In the genomic region with DNA sequence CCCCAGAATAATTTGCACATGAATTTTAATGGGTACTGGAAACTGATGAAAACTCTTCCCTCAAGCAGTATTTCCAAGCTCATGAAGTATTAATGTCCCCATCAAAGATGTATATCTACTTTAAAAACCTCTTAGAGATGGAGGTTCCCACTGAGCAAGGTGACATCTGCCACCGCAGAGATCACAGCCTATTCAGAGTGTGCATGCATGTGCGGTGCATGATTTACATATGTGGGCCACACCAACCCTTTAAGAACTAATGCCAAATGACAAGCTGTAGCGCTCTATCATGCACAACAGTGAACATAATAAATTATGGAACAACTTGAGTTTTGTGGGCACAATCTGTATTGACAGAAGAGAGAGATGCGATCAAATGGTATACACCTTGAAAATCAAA, we compare ENCODE assay signal across 30 cellular contexts.
"Had no signal": no experiment of that assay in that cellular context is flagged by ENCODE, and none has a peak within 500 bp of the region (broad histone marks: within the 10 kb centered on the region; RNA-seq: fewer than 3 reads in every experiment).

No MANE protein-coding gene starts in this region.

- H3K9ac ChIP-seq: neural progenitor cell, parathyroid adenoma had no signal

- H3K4me2 ChIP-seq: neural progenitor cell had no signal

- H3K4me3 Mint-ChIP-seq: naive B cell; naive thymus-derived CD8-positive, alpha-beta T cell; natural killer cell treated with Interleukin-12 subunit alpha and Interleukin-12 subunit beta and Interleukin-15 and Interleukin-18, amount 100 ng/mL, for 72 hours; nephron progenitor cell; neural progenitor cell; stimulated activated effector memory CD8-positive, alpha-beta T cell treated with anti-CD3 and anti-CD28 coated beads, Interleukin-12 subunit alpha, Interleukin-12 subunit beta, amount 100 ng/mL, for 72 hours; stimulated activated naive B cell treated with anti-CD40 and anti-IgM and Interleukin-4, amounts not matched to agents 10 μg/mL and 1 μg/mL and 100 μg/mL, for 72 hours; stimulated activated naive CD8-positive, alpha-beta T cell treated with anti-CD3 and anti-CD28 coated beads, Interleukin-15, Interleukin-2, amounts not matched to agents 100 ng/mL and 50 ng/mL, for 24 hours had no signal

- H3K79me2 ChIP-seq: parathyroid adenoma had no signal

- H3K27ac Mint-ChIP-seq: naive B cell; naive thymus-derived CD8-positive, alpha-beta T cell; natural killer cell treated with Interleukin-12 subunit alpha and Interleukin-12 subunit beta and Interleukin-15 and Interleukin-18, amount 100 ng/mL, for 72 hours; nephron progenitor cell; neural progenitor cell; progenitor cell of endocrine pancreas; stimulated activated effector memory CD8-positive, alpha-beta T cell treated with anti-CD3 and anti-CD28 coated beads, Interleukin-12 subunit alpha, Interleukin-12 subunit beta, amount 100 ng/mL, for 72 hours; stimulated activated naive B cell treated with anti-CD40 and anti-IgM and Interleukin-4, amounts not matched to agents 10 μg/mL and 1 μg/mL and 100 μg/mL, for 72 hours; stimulated activated naive CD8-positive, alpha-beta T cell treated with anti-CD3 and anti-CD28 coated beads, Interleukin-15, Interleukin-2, amounts not matched to agents 100 ng/mL and 50 ng/mL, for 24 hours had no signal

- H3K27me3 ChIP-seq: neural progenitor cell, ovary, right lobe of liver, sigmoid colon, stomach, thyroid gland, tibial nerve, upper lobe of left lung, uterus had no signal

- H3K4me3 ChIP-seq: neural progenitor cell, ovary, psoas muscle, right lobe of liver, sigmoid colon, stomach, thoracic aorta, thyroid gland, tibial nerve, upper lobe of left lung, uterus had no signal

- H3K36me3 Mint-ChIP-seq: naive B cell; neural progenitor cell; stimulated activated effector memory CD8-positive, alpha-beta T cell treated with anti-CD3 and anti-CD28 coated beads, Interleukin-12 subunit alpha, Interleukin-12 subunit beta, amount 100 ng/mL, for 72 hours; stimulated activated naive B cell treated with anti-CD40 and anti-IgM and Interleukin-4, amounts not matched to agents 10 μg/mL and 1 μg/mL and 100 μg/mL, for 72 hours had no signal

- H3K36me3 ChIP-seq: neural progenitor cell, ovary, right lobe of liver, sigmoid colon, stomach, thoracic aorta, thyroid gland, tibial nerve, upper lobe of left lung, uterus had no signal

- H2AFZ ChIP-seq: neural progenitor cell, parathyroid adenoma had no signal

- H3K4me1 ChIP-seq: neural progenitor cell, parathyroid adenoma, psoas muscle, right lobe of liver, sigmoid colon, stomach, thyroid gland, tibial nerve, upper lobe of left lung, uterus had no signal

- DNase-seq: naive B cell; naive thymus-derived CD8-positive, alpha-beta T cell; nephron progenitor cell; occipital lobe; ovary; posterior cingulate gyrus; psoas muscle; right cardiac atrium; right lobe of liver; sigmoid colon; small intestine; stimulated activated CD4-positive, alpha-beta T cell treated with anti-CD3 and anti-CD28 coated beads, Interleukin-15, amount 100 ng/mL, for 24 hours; stimulated activated CD4-positive, alpha-beta T cell treated with anti-CD3 and anti-CD28 coated beads, Interleukin-2, amount 100 ng/mL, for 24 hours; stimulated activated CD4-positive, alpha-beta T cell treated with anti-CD3 and anti-CD28 coated beads, Interleukin-2, amount 100 ng/mL, for 48 hours; stimulated activated CD4-positive, alpha-beta T cell treated with anti-CD3 and anti-CD28 coated beads, Interleukin-4, amount 100 ng/mL, for 24 hours; stimulated activated naive B cell treated with anti-CD40 and anti-IgM and Interleukin-4, amounts not matched to agents 10 μg/mL and 1 μg/mL and 100 μg/mL, for 72 hours; stimulated activated naive CD4-positive, alpha-beta T cell treated with Interleukin-2 at 50 U/mL for 16 hours; stomach; thyroid gland; trophoblast cell; upper lobe of left lung; uterus had no signal

- H3K4me1 Mint-ChIP-seq: naive B cell; naive thymus-derived CD8-positive, alpha-beta T cell; nephron progenitor cell; stimulated activated effector memory CD8-positive, alpha-beta T cell treated with anti-CD3 and anti-CD28 coated beads, Interleukin-12 subunit alpha, Interleukin-12 subunit beta, amount 100 ng/mL, for 72 hours; stimulated activated naive B cell treated with anti-CD40 and anti-IgM and Interleukin-4, amounts not matched to agents 10 μg/mL and 1 μg/mL and 100 μg/mL, for 72 hours had no signal

- H3K9me3 ChIP-seq: ovary, right lobe of liver, sigmoid colon, thoracic aorta, thyroid gland, upper lobe of left lung, uterus had no signal

- H3K9me3 Mint-ChIP-seq: natural killer cell treated with Interleukin-12 subunit alpha and Interleukin-12 subunit beta and Interleukin-15 and Interleukin-18, amount 100 ng/mL, for 72 hours; neural progenitor cell; stimulated activated effector memory CD8-positive, alpha-beta T cell treated with anti-CD3 and anti-CD28 coated beads, Interleukin-12 subunit alpha, Interleukin-12 subunit beta, amount 100 ng/mL, for 72 hours; stimulated activated naive CD8-positive, alpha-beta T cell treated with anti-CD3 and anti-CD28 coated beads, Interleukin-15, Interleukin-2, amounts not matched to agents 100 ng/mL and 50 ng/mL, for 24 hours had no signal

- H3K27ac ChIP-seq: neural progenitor cell, ovary, parathyroid adenoma, psoas muscle, right lobe of liver, sigmoid colon, stomach, thoracic aorta, thyroid gland, tibial nerve, upper lobe of left lung, uterus had no signal
